ENCODE assay signal across 19 cellular contexts in genomic region chr4:68176500-68176899, GRCh38. TPM values are rescaled to one million over a fixed set of nuclear protein-coding genes. Genes with fewer than 3 reads are reported as not detected.
DNase-seq lines count a peak whose midpoint lies in the region; ATAC-seq, FAIRE-seq and TF ChIP-seq lines count a peak whose summit lies in the region.
"Had no signal": no experiment of that assay in that cellular context is flagged by ENCODE, and none has a peak within 500 bp of the region (broad histone marks: within the 10 kb centered on the region; RNA-seq: fewer than 3 reads in every experiment).

No MANE protein-coding gene starts in this region.

- no peak overlapping the region for H3K4me3 ChIP-seq in A549
- no peak overlapping the region for H3K4me3 ChIP-seq in H7 (ENCODE audit: insufficient read depth, low read depth, low read length)
- H3K4me3 ChIP-seq in SK-N-MC = no peak overlapping the region
- H3K4me3 ChIP-seq in ascending aorta = no peak overlapping the region
- H3K4me3 ChIP-seq in Peyer's patch = no peak overlapping the region
- H3K4me3 ChIP-seq: left ventricle myocardium inferior, testis had no signal

- TF ChIP-seq CTCF in A549 (IDR thresholded peaks at IDR 0.05) = no peak
- TF ChIP-seq CTCF in ascending aorta (IDR thresholded peaks at IDR 0.05) = no peak
- TF ChIP-seq CTCF in Peyer's patch (IDR thresholded peaks at IDR 0.05) = no peak

- WGBS in A549 (ENCODE audit: missing lambda C conversion rate) = 8% methylated on average over 1 of the region's 1 CpG

- peaks cover 10% of the 10 kb centered on the region; the same call in 2 of the 3 replicates for H3K4me1 ChIP-seq in A549
- H3K4me1 ChIP-seq in ascending aorta = no peaks in the 10 kb centered on the region
- H3K4me1 ChIP-seq in Peyer's patch = no peaks in the 10 kb centered on the region
- H3K4me1 ChIP-seq: left ventricle myocardium inferior, parathyroid adenoma, testis had no signal

- no peak for ATAC-seq in A549
- ATAC-seq: activated CD4-positive, alpha-beta T cell treated with anti-CD3 and anti-CD28 coated beads for 36 hours; T-helper 17 cell had no signal

- H3K27ac ChIP-seq in A549 (no peak overlapping the region), SK-N-MC (no peak overlapping the region), epithelial cell of prostate (peak overlapping the region; percentile 62), ascending aorta (no peak overlapping the region), Peyer's patch (no peak overlapping the region)
- H3K27ac ChIP-seq: left ventricle myocardium inferior, parathyroid adenoma, RWPE1, testis had no signal

- CTCF ChIA-PET in A549 (lab: Yijun Ruan, JAX) = interaction anchor here (0.6 to 1.8 kb wide), 14 partner anchors 8 to 636 kb away, joined by 3 to 7 read pairs (median 3); no protein-coding TSS in a partner anchor

- POLR2A ChIA-PET in A549 (lab: Yijun Ruan, JAX) = no interaction called here

- DNase-seq in A549 (ENCODE audit: low read depth in 1 of 2, low spot score in 1 of 2) = no peak
- peak; percentile 7 for DNase-seq in H7
- no peak for DNase-seq in SK-N-MC (ENCODE audit: low read depth, low spot score)
- DNase-seq in epithelial cell of prostate (ENCODE audit: low read depth, low spot score) = no peak
- DNase-seq in ascending aorta (ENCODE audit: low spot score in 2 of 2) = no peak
- DNase-seq in Peyer's patch = no peak
- no peak for DNase-seq in cardiac septum (ENCODE audit: low spot score)
- no peak for DNase-seq in epidermal melanocyte (ENCODE audit: insufficient read length, low spot score)
- DNase-seq: activated CD4-positive, alpha-beta T cell treated with anti-CD3 and anti-CD28 coated beads for 36 hours; activated gamma-delta T cell treated with Interleukin-2 at 50 U/mL for 16 hours; left ventricle myocardium inferior; NCI-H1048; NCI-H2107; NCI-H774; small intestine; T-helper 17 cell; testis had no signal

- TF ChIP-seq POLR2A in A549 (IDR thresholded peaks at IDR 0.05; ENCODE audit: low read length) (no peak), Peyer's patch (IDR thresholded peaks at IDR 0.05) (no peak)

- no peaks in the 10 kb centered on the region; the same call in 1 of the 2 replicates for H3K36me3 ChIP-seq in H7 (replicated peaks; ENCODE audit: control insufficient read depth, insufficient read depth, low read length)
- H3K36me3 ChIP-seq in SK-N-MC (ENCODE audit: insufficient read depth, low read length) = no peaks in the 10 kb centered on the region
- H3K36me3 ChIP-seq in ascending aorta = no peaks in the 10 kb centered on the region
- H3K36me3 ChIP-seq in Peyer's patch = no peaks in the 10 kb centered on the region
- H3K36me3 ChIP-seq: left ventricle myocardium inferior had no signal

- peak overlapping the region; percentile 26; the same call in 1 of the 3 replicates for H3K4me2 ChIP-seq in A549

- FAIRE-seq in A549 (lab: Jason Lieb, UNC) = no peak

- H3K27me3 ChIP-seq in H7 (ENCODE audit: control insufficient read depth, insufficient read depth, low read length) (no peaks in the 10 kb centered on the region), ascending aorta (no peaks in the 10 kb centered on the region), Peyer's patch (no peaks in the 10 kb centered on the region)
- H3K27me3 ChIP-seq: testis had no signal

- TF ChIP-seq EP300 in A549 (IDR thresholded peaks at IDR 0.05) = no peak

- H3K9me3 ChIP-seq in A549 = no peaks in the 10 kb centered on the region
- H3K9me3 ChIP-seq in SK-N-MC (ENCODE audit: low read depth, low read length) = no peaks in the 10 kb centered on the region
- H3K9me3 ChIP-seq in ascending aorta = no peaks in the 10 kb centered on the region
- H3K9me3 ChIP-seq in Peyer's patch = no peaks in the 10 kb centered on the region
- H3K9me3 ChIP-seq: left ventricle myocardium inferior, testis had no signal

- TF ChIP-seq RAD21 in A549 (conservative IDR thresholded peaks at IDR 0.05 in 1 of 2, IDR thresholded peaks at IDR 0.05 in 1 of 2) = no peak

- peak overlapping the region; percentile 37 for H3K9ac ChIP-seq in SK-N-MC (ENCODE audit: insufficient read length)
- H3K9ac ChIP-seq: parathyroid adenoma had no signal

- intact Hi-C loops in ascending aorta (cut with DNase I) (no loop called here), cardiac septum (cut with DNase I) (loop anchor here (5.0 kb wide), 2 partner anchors 189 to 429 kb away; no protein-coding TSS in a partner anchor)

TF ChIP-seq in A549, 52 proteins besides CTCF, POLR2A, EP300 and RAD21:
- TF ChIP-seq ZC3H11A (IDR thresholded peaks at IDR 0.05) (no peak), GATA3 (IDR thresholded peaks at IDR 0.05; ENCODE audit: borderline replicate concordance) (no peak), RNF2 (IDR thresholded peaks at IDR 0.05; ENCODE audit: borderline replicate concordance, low read depth) (no peak), SMC3 (IDR thresholded peaks at IDR 0.05) (no peak), MAFK (IDR thresholded peaks at IDR 0.05; ENCODE audit: partially characterized antibody) (no peak), SREBF2 (IDR thresholded peaks at IDR 0.05) (no peak)
TF ChIP-seq in A549: peak in this region for 0.

RNA-seq across cellular contexts. Expression of gene TMPRSS11F, which starts 46.8 kb away (rescaled TPM):
- polyA plus RNA-seq in A549 (2011; rRNA removed) (not detected in 2 replicates), A549 (2017; fragmentation: RNase III; extraction: RNeasy Plus Mini Kit Qiagen cat#74134 plus additional on column Dnase treatment) (not detected in 3 replicates)
- not detected in 2 replicates for polyA plus RNA-seq in A549 (2012; cell fraction: cytosol; rRNA removed)
- not detected in 2 replicates for polyA plus RNA-seq in A549 (2012; cell fraction: nucleus; rRNA removed)
- not detected in 2 replicates for polyA minus RNA-seq in A549 (2011; rRNA and poly(A)+ RNA removed)
- total RNA-seq in H7 (2014; rRNA removed; shearing (Covaris generic)) = not detected in 2 replicates
- total RNA-seq in ascending aorta (not detected), Peyer's patch (not detected), cardiac septum (not detected)
- total RNA-seq: activated CD4-positive, alpha-beta T cell treated with anti-CD3 and anti-CD28 coated beads for 36 hours; left ventricle myocardium inferior; T-helper 17 cell had no signal
- polyA plus RNA-seq: small intestine had no signal
